ENCODE assay signal across 8 cellular contexts in the genomic region with DNA sequence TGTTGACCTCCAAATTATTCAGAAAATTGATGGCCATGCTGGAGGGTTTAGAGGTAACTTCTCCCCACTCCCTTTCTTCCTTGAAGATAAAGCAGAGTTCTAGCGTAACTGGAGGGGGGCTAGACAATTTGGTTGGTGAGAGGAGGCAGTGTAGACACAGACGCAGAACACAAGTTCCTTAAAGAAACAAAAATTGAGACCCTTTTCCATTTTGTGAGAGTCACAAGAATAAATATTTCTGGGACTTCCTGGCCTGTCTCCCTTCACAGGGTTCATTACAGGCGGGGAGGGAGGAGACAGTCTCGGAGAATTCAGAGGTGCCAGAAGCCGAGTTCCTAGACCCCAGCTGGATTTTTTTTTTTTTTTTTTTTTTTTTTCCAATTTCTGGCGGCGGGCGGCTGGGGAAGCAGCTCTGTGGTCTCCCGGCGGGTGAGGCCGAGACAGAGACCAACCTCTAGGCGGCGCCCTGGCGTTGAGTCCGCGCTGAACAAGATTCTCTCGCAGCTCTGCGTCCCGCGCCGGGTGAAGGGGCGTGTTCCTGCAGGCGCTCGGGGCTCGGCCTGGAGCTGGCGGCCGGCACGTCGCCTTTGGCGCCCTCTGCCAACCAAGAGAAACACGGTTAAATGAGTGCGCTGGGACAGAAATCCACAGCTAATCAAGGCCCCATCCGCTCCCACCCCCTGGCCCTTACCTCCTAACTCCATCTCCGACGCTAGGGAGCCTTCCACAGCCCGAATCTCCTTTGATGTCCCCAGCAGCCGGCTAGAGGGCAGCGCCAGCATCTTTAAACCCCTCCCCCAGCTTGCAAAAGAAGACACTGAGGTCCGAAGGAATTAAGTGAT. TPM values are rescaled to one million over a fixed set of nuclear protein-coding genes. Genes with fewer than 3 reads are reported as not detected.
A peak's percentile ranks its signal among the peaks of the same experiment; 100 is the strongest.
DNase-seq lines count a peak whose midpoint lies in the region; ATAC-seq and TF ChIP-seq lines count a peak whose summit lies in the region.

No MANE protein-coding gene starts in this region.

- no peaks in the 10 kb centered on the region for H3K36me3 ChIP-seq in heart right ventricle

- ATAC-seq in HG03045 (IDR thresholded peaks at IDR 0.05; ENCODE audit: unreplicated experiment): peak; percentile 53
- peak in 7 of 8 donors; percentile 42 to 68 (median 49) for ATAC-seq in heart right ventricle
- ATAC-seq in GM19395 (IDR thresholded peaks at IDR 0.05; ENCODE audit: unreplicated experiment): no peak
- ATAC-seq in HG02763 (IDR thresholded peaks at IDR 0.05; ENCODE audit: unreplicated experiment): no peak

- H3K4me3 ChIP-seq in heart right ventricle: no peak overlapping the region

- intact Hi-C loops in heart right ventricle (cut with DNase I): no loop called here

- in situ Hi-C loops in Caki2 (cut with HindIII; ENCODE audit: low pct_unique_long_range_greater_than_20kb, low sequenced_read_pairs): no loop called here

- peaks cover 50 to 100% (median 100%) of the 10 kb centered on the region in 7 donors for H3K27me3 ChIP-seq in heart right ventricle

- DNase-seq in Caki2 (ENCODE audit: low read depth) (peak; percentile 74), OCI-M1 (lab: John Stamatoyannopoulos, UW) (peak; percentile 97), heart right ventricle (peak in 1 of 2 donors; percentile 52)
- peak; percentile 66 for DNase-seq in activated T-helper 9 cell treated with anti-CD3 and anti-CD28 coated beads, Interleukin-2, amount 50 U/mL, for 16 hours (ENCODE audit: low read depth)
- DNase-seq in stimulated activated CD4-positive, alpha-beta T cell treated with anti-CD3 and anti-CD28 coated beads, Interleukin-12 subunit alpha, Interleukin-12 subunit beta, amount 100 ng/mL, for 24 hours (ENCODE audit: low read depth in 2 of 2): peak; percentile 44 to 75

- peaks cover 0 to 14% (median 3%) of the 10 kb centered on the region in 9 donors for H3K4me1 ChIP-seq in heart right ventricle

- TF ChIP-seq CTCF in heart right ventricle (IDR thresholded peaks at IDR 0.05): peak in 8 of 9 donors; percentile 15 to 57 (median 44)

- no peak overlapping the region for H3K27ac ChIP-seq in heart right ventricle

- no peaks in the 10 kb centered on the region for H3K9me3 ChIP-seq in heart right ventricle

- 3 to 4% methylated on average over 38 to 39 of the region's 39 CpGs for WGBS in heart right ventricle, 2 donors

RNA-seq across cellular contexts. Expression of a gene that starts 10.2 kb away (rescaled TPM):
- 0.84 and 2.1 TPM in 2 replicates for total RNA-seq in Caki2 (2014; rRNA removed; shearing (Covaris generic); ENCODE audit: low replicate concordance)
- not detected for total RNA-seq in heart right ventricle
- polyA plus RNA-seq in heart right ventricle: not detected

RNA-seq across cellular contexts. Expression of a gene that starts 21.3 kb away (rescaled TPM):
- 0.47 TPM in 1 of 2 replicates, not detected in the other for total RNA-seq in Caki2 (2014; rRNA removed; shearing (Covaris generic); ENCODE audit: low replicate concordance)
- under 1 TPM in 1 of 10 donors, not detected in 9; 0.55 TPM for total RNA-seq in heart right ventricle
- polyA plus RNA-seq in heart right ventricle: not detected

RNA-seq across cellular contexts. Expression of a gene that starts 25.6 kb away (rescaled TPM):
- total RNA-seq in Caki2 (2014; rRNA removed; shearing (Covaris generic); ENCODE audit: low replicate concordance): 21.5 and 29.0 TPM in 2 replicates
- under 1 TPM in 4 of 10 donors, not detected in 6; 0.25 to 0.62 (median 0.45) TPM for total RNA-seq in heart right ventricle
- under 1 TPM; 0.13 to 0.29 TPM for polyA plus RNA-seq in heart right ventricle

RNA-seq across cellular contexts. Expression of a gene that starts 31.6 kb away (rescaled TPM):
- total RNA-seq in Caki2 (2014; rRNA removed; shearing (Covaris generic); ENCODE audit: low replicate concordance): 5.4 and 8.7 TPM in 2 replicates
- total RNA-seq in heart right ventricle: 1 to 10 TPM in 1 of 10 donors, under 1 TPM in 7, not detected in 2; 0.14 to 1.2 (median 0.33) TPM
- polyA plus RNA-seq in heart right ventricle: under 1 TPM; 0.88 to 0.96 TPM

RNA-seq across cellular contexts. Expression of a gene that starts 42.8 kb away (rescaled TPM):
- not detected in 2 replicates for total RNA-seq in Caki2 (2014; rRNA removed; shearing (Covaris generic); ENCODE audit: low replicate concordance)
- under 1 TPM in 1 of 10 donors, not detected in 9; 0.18 TPM for total RNA-seq in heart right ventricle
- under 1 TPM; 0.06 to 0.15 TPM for polyA plus RNA-seq in heart right ventricle

Comparison
In these comparisons a context has a peak if more than half of its experiments do, and no peak if none do; other contexts are left out.
1. ATAC-seq: peak in HG03045 (single experiment) and heart right ventricle (7 of 8); none in GM19395 (single experiment) and HG02763 (single experiment).
2. RNA of a gene that starts 25.6 kb away (total RNA-seq): 21.5 to 29.0 TPM in Caki2; 0.25 to 0.62 TPM in heart right ventricle; every median in the first group is over 10 times any median in the second.